Comparison of ENCODE assay signal across 8 cellular contexts in the genomic region with DNA sequence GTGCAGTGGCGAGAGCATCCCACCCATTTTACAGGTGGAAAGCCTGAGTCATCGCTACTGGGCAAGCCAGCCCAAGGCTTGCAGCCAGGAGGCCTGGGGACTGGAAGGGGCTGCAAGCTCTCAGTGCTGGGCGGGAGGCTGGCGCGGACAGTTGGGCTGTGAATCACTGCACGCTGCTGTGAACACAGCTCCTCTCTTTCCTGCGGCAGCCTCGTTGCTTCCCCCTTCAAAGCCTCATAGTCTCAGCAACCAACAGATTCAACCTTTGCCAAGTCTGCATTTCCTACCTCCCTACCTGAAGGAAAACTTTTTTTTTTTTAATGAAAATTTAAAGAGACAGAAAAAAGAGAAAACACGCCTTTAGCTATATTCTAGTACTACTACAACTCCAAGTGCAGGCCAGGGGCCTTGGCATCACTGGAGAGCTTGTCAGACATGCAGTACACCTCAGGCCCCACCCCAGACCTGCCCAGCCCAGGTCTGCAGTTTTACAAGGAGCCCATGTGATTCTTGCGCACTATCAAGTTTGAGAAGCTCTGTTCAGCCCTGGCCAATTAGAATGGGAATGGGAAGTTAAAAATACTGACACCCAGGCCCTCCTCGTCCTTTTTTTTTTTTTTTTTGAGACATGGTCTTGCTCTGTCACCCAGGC.
DNase-seq lines count a peak whose midpoint lies in the region; ATAC-seq and TF ChIP-seq lines count a peak whose summit lies in the region.

No MANE protein-coding gene starts in this region.

- H3K9ac ChIP-seq in BLaER1 treated with 17β-estradiol and CSF1 and Interleukin-3, amounts not matched to agents 10 nM and 100 nM = peak overlapping the region in 2 of 11 experiments; percentile 2 to 13; a peak in 1 of 22 replicates
- H3K9ac ChIP-seq in OCI-LY1 (ENCODE audit: low read length) (peak overlapping the region; percentile 11; the same call in 1 of the 2 replicates), parathyroid adenoma (no peak overlapping the region)

- TF ChIP-seq CTCF in OCI-LY1 (IDR thresholded peaks at IDR 0.05; ENCODE audit: low read length) (no peak), epithelial cell of esophagus (IDR thresholded peaks at IDR 0.05; ENCODE audit: insufficient read depth, low read depth, low read length, missing control alignments) (no peak), parathyroid adenoma (IDR thresholded peaks at IDR 0.05) (no peak)

- peaks cover 19 to 41% (median 39%) of the 10 kb centered on the region in 10 experiments for H3K4me1 ChIP-seq in BLaER1 treated with 17β-estradiol and CSF1 and Interleukin-3, amounts not matched to agents 10 nM and 100 nM
- H3K4me1 ChIP-seq in OCI-LY1 (ENCODE audit: insufficient read depth, low read length, severe bottlenecking) (peaks cover 60% of the 10 kb centered on the region), parathyroid adenoma (peaks cover 11% of the 10 kb centered on the region)

- H2AFZ ChIP-seq in OCI-LY1 (ENCODE audit: low read length) (no peak overlapping the region), parathyroid adenoma (peak overlapping the region; percentile 92)

- H3K27me3 ChIP-seq in BLaER1 treated with 17β-estradiol and CSF1 and Interleukin-3, amounts not matched to agents 10 nM and 100 nM = no peaks in the 10 kb centered on the region
- H3K27me3 ChIP-seq in OCI-LY1 (ENCODE audit: insufficient read depth, low read length) (no peaks in the 10 kb centered on the region), parathyroid adenoma (ENCODE audit: control insufficient read depth, insufficient read depth, low read length) (no peaks in the 10 kb centered on the region)

- no peak for ATAC-seq in HG03159 (IDR thresholded peaks at IDR 0.05; ENCODE audit: unreplicated experiment)

- peaks cover 14 to 42% (median 27%) of the 10 kb centered on the region in 11 experiments for H3K36me3 ChIP-seq in BLaER1 treated with 17β-estradiol and CSF1 and Interleukin-3, amounts not matched to agents 10 nM and 100 nM
- H3K36me3 ChIP-seq in OCI-LY1 (ENCODE audit: insufficient read depth, low read length) (peaks cover 57% of the 10 kb centered on the region), parathyroid adenoma (ENCODE audit: control insufficient read depth, insufficient read depth, low read length) (no peaks in the 10 kb centered on the region)

- H3K79me2 ChIP-seq in OCI-LY1 (ENCODE audit: insufficient read depth, low read length) (no peaks in the 10 kb centered on the region), parathyroid adenoma (no peaks in the 10 kb centered on the region)

- peak; percentile 79 for DNase-seq in epithelial cell of esophagus (ENCODE audit: low read depth)
- DNase-seq in mucosa of gallbladder (ENCODE audit: low spot score) = no peak
- DNase-seq in activated CD8-positive, alpha-beta memory T cell treated with anti-CD3 and anti-CD28 coated beads for 24 hours = no peak
- no peak for DNase-seq in KG1 (lab: John Stamatoyannopoulos, UW)

- H3K9me3 ChIP-seq in BLaER1 treated with 17β-estradiol and CSF1 and Interleukin-3, amounts not matched to agents 10 nM and 100 nM (replicated peaks in 1 of 11) = peaks cover 10 to 16% (median 14%) of the 10 kb centered on the region in 11 experiments
- H3K9me3 ChIP-seq in OCI-LY1 (ENCODE audit: low read length) = peaks cover 9% of the 10 kb centered on the region
- H3K9me3 ChIP-seq in parathyroid adenoma (ENCODE audit: control insufficient read depth, low read length) = no peaks in the 10 kb centered on the region

- H3K4me2 ChIP-seq in BLaER1 treated with 17β-estradiol and CSF1 and Interleukin-3, amounts not matched to agents 10 nM and 100 nM = peak overlapping the region; percentile 57 to 81 (median 65)
- H3K4me2 ChIP-seq in OCI-LY1 (ENCODE audit: low read length) (no peak overlapping the region; the same call in 1 of the 2 replicates), parathyroid adenoma (ENCODE audit: low read length) (no peak overlapping the region)

- no peak overlapping the region for H3K4me3 ChIP-seq in BLaER1 treated with 17β-estradiol and CSF1 and Interleukin-3, amounts not matched to agents 10 nM and 100 nM
- H3K4me3 ChIP-seq in OCI-LY1 (ENCODE audit: low read depth, low read length, poor library complexity, severe bottlenecking) (no peak overlapping the region), epithelial cell of esophagus (ENCODE audit: low read length) (no peak overlapping the region), parathyroid adenoma (ENCODE audit: low read depth, low read length) (no peak overlapping the region)

- H3F3A ChIP-seq in OCI-LY1 (ENCODE audit: insufficient read depth, low read length) = no peaks in the 10 kb centered on the region

- H4K20me1 ChIP-seq in BLaER1 treated with 17β-estradiol and CSF1 and Interleukin-3, amounts not matched to agents 10 nM and 100 nM = peaks cover 0 to 11% (median 0%) of the 10 kb centered on the region in 11 experiments; a peak in 5 of 22 replicates
- H4K20me1 ChIP-seq in OCI-LY1 (ENCODE audit: insufficient read depth, low read length) = no peaks in the 10 kb centered on the region

- peak overlapping the region in 4 of 11 experiments; percentile 1 to 40 (median 14); a peak in 1 of 22 replicates for H3K27ac ChIP-seq in BLaER1 treated with 17β-estradiol and CSF1 and Interleukin-3, amounts not matched to agents 10 nM and 100 nM
- H3K27ac ChIP-seq in OCI-LY1 (ENCODE audit: low read depth, low read length, poor library complexity, severe bottlenecking) = peak overlapping the region; percentile 98
- peak overlapping the region; percentile 84 for H3K27ac ChIP-seq in parathyroid adenoma

- H3K9me2 ChIP-seq in OCI-LY1 (ENCODE audit: low read depth, low read length) = no peaks in the 10 kb centered on the region

Comparison
In these comparisons a context has a peak if more than half of its experiments do, and no peak if none do; other contexts are left out.
1. H3K4me2 ChIP-seq: peak in BLaER1 treated with 17β-estradiol and CSF1 and Interleukin-3, amounts not matched to agents 10 nM and 100 nM (11 of 11); none in OCI-LY1 (single experiment) and parathyroid adenoma (single experiment).